8 cellular contexts compared by ENCODE assay signal in the genomic region with DNA sequence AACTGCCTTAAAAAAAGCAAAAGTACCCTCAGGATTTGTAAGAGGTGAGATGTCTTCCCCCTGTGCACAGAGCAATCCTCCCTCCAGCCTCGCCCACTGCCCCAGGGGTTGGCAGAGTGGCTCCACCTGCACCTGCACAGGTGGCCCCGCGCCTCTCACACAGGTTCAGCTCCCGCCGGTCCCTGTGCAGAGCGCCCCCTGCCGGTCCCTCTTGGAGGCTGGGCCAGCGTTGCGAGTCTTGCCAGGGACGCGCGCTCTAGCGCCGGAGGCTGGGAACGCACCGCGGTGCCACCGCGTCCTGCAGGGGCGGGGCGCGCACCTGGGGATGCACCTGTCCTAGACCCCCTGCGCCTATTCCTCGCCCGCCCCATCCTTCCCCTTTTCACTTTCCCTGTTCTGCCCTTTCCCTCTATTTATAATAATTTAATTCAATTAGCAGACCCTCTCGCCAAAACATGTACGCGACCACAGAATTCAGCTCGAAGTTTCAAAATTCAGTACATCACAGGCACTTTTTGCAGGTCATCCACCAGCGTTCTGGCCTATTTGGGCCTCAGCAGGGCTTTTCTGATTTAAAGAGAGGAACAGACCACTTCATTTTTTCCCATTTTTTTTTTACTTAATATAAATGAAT.
DNase-seq lines count a peak whose midpoint lies in the region; ATAC-seq, FAIRE-seq and TF ChIP-seq lines count a peak whose summit lies in the region.

No MANE protein-coding gene starts in this region.

- TF ChIP-seq CTCF in C4-2B (conservative IDR thresholded peaks at IDR 0.05) (peak; percentile 95), osteocyte (IDR thresholded peaks at IDR 0.05) (peak; percentile 18)

- H3K27me3 Mint-ChIP-seq in activated naive CD8-positive, alpha-beta T cell treated with anti-CD3 and anti-CD28 coated beads for 36 hours, result peaks cover 9% of the 10 kb centered on the region
- H3K27me3 Mint-ChIP-seq in osteocyte (ENCODE audit: unreplicated experiment) (no peaks in the 10 kb centered on the region), immature natural killer cell (ENCODE audit: low read depth in 3 of 3) (peaks cover 0 to 6% (median 1%) of the 10 kb centered on the region in 3 donors)

- no peak overlapping the region for H3K27ac Mint-ChIP-seq in activated naive CD8-positive, alpha-beta T cell treated with anti-CD3 and anti-CD28 coated beads for 36 hours
- H3K27ac Mint-ChIP-seq in osteocyte (ENCODE audit: unreplicated experiment), result no peak overlapping the region
- no peak overlapping the region for H3K27ac Mint-ChIP-seq in immature natural killer cell

- H3K4me1 Mint-ChIP-seq in activated naive CD8-positive, alpha-beta T cell treated with anti-CD3 and anti-CD28 coated beads for 36 hours, result no peaks in the 10 kb centered on the region
- H3K4me1 Mint-ChIP-seq in osteocyte (ENCODE audit: unreplicated experiment) (no peaks in the 10 kb centered on the region), immature natural killer cell (no peaks in the 10 kb centered on the region)

- FAIRE-seq in RCC 7860 (lab: Jason Lieb, UNC), result no peak

- no peaks in the 10 kb centered on the region for H3K9me3 Mint-ChIP-seq in activated naive CD8-positive, alpha-beta T cell treated with anti-CD3 and anti-CD28 coated beads for 36 hours
- H3K9me3 Mint-ChIP-seq in osteocyte (ENCODE audit: unreplicated experiment) (peaks cover 15% of the 10 kb centered on the region), immature natural killer cell (peaks cover 0 to 4% (median 0%) of the 10 kb centered on the region in 6 donors)

- H3K4me3 Mint-ChIP-seq in activated naive CD8-positive, alpha-beta T cell treated with anti-CD3 and anti-CD28 coated beads for 36 hours, result no peak overlapping the region
- H3K4me3 Mint-ChIP-seq in osteocyte (ENCODE audit: unreplicated experiment) (no peak overlapping the region), immature natural killer cell (no peak overlapping the region)

- peak; percentile 56 for DNase-seq in activated naive CD8-positive, alpha-beta T cell treated with anti-CD3 and anti-CD28 coated beads for 36 hours
- DNase-seq in osteocyte (ENCODE audit: extremely low spot score, unreplicated experiment) (peak; percentile 83), immature natural killer cell (no peak), 8988T (no peak), RCC 7860 (ENCODE audit: low spot score) (no peak)

- H3K27ac ChIP-seq in C4-2B, result no peak overlapping the region

- no peaks in the 10 kb centered on the region for H3K36me3 Mint-ChIP-seq in activated naive CD8-positive, alpha-beta T cell treated with anti-CD3 and anti-CD28 coated beads for 36 hours
- H3K36me3 Mint-ChIP-seq in osteocyte (ENCODE audit: unreplicated experiment) (no peaks in the 10 kb centered on the region), immature natural killer cell (no peaks in the 10 kb centered on the region)

- ATAC-seq in GM18861 (IDR thresholded peaks at IDR 0.05; ENCODE audit: unreplicated experiment), result peak; percentile 89
- ATAC-seq in HG03354 (IDR thresholded peaks at IDR 0.05; ENCODE audit: poor library complexity, severe bottlenecking, unreplicated experiment), result peak; percentile 90

Comparison
In these comparisons a context has a peak if more than half of its experiments do, and no peak if none do; other contexts are left out.
1. DNase-seq: peak in activated naive CD8-positive, alpha-beta T cell treated with anti-CD3 and anti-CD28 coated beads for 36 hours (single experiment) and osteocyte (single experiment); none in immature natural killer cell (0 of 3), 8988T (single experiment) and RCC 7860 (single experiment).